21 cellular contexts compared by ENCODE assay signal in the genomic region with DNA sequence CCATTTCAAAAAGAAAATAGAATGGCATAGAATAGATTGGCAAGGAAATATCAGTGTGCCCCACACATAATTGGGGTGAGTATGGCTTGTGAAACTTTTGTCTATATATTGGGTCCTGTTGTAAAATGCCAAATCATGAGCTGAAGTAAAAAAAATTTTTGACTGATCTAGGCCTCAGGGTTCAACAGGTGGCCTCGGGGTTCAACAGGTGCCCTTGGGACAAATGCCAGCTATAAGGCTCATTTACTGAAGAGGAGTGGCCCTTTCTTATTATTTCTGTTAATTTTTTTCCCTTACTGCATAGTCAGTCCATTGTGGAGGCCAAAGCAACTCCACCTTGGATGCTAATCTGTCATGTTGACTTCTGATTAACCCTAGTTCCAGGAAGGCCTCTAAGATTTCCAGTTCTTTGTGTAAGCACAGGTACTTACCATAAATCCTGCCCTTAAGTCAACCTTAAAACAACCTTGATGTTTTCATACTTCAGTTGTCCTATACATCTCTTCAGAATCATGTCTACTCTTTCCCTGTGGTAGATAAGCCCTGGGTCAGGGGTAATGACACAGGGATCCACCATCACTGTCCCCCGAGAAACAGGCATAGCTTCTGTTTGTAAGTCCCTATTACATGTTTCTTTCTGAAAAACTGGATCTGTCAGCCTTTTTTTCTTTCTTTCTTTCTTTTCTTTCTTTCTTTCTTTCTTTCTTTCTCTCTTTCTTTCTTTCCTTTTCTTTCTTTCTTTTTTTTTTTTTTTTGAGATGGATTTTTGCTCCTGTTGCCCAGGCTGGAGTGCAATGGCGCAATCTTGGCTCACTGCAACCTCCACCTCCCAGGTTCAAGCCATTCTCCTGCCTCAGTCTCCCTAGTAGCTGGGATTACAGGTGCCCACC. TPM values are rescaled to one million over a fixed set of nuclear protein-coding genes. Genes with fewer than 3 reads are reported as not detected.
DNase-seq lines count a peak whose midpoint lies in the region; ATAC-seq and TF ChIP-seq lines count a peak whose summit lies in the region.
"Had no signal": no experiment of that assay in that cellular context is flagged by ENCODE, and none has a peak within 500 bp of the region (broad histone marks: within the 10 kb centered on the region; RNA-seq: fewer than 3 reads in every experiment).

No MANE protein-coding gene starts in this region.

- no peak for DNase-seq in activated T-cell treated with anti-CD3 and anti-CD28 coated beads, Interleukin-2, amount 50 U/mL, for 72 hours
- DNase-seq in activated T-cell treated with anti-CD3 and anti-CD28 coated beads, Interleukin-2, amount 50 U/mL, for 48 hours: no peak
- no peak for DNase-seq in central memory CD8-positive, alpha-beta T cell (ENCODE audit: low spot score in 2 of 2)
- DNase-seq in mucosa of descending colon (no peak), type B pancreatic cell (ENCODE audit: extremely low spot score, unreplicated experiment) (no peak), H4 (ENCODE audit: low spot score) (no peak), coronary artery (ENCODE audit: low spot score) (no peak)
- no peak for DNase-seq in stimulated activated naive CD4-positive, alpha-beta T cell (lab: John Stamatoyannopoulos, UW)
- DNase-seq: AML-193; CD4-positive, alpha-beta memory T cell; DMS79 treated with DMSO at 0.1 percent for 48 hours; H7 had no signal

- ATAC-seq in activated T-cell treated with anti-CD3 and anti-CD28 coated beads, Interleukin-2, amount 50 U/mL, for 72 hours (replicated peaks in 1 of 2): no peak
- no peak for ATAC-seq in central memory CD8-positive, alpha-beta T cell (replicated peaks; ENCODE audit: extremely low read depth, poor library complexity, severe bottlenecking)
- ATAC-seq in mucosa of descending colon: peak; percentile 43
- ATAC-seq: A549, GM12878, GM23338, HCT116 had no signal

- H3K27ac Mint-ChIP-seq in activated T-cell treated with anti-CD3 and anti-CD28 coated beads, Interleukin-2, amount 50 U/mL, for 72 hours: peak overlapping the region; percentile 19
- H3K27ac Mint-ChIP-seq in central memory CD8-positive, alpha-beta T cell (ENCODE audit: low read depth): peak overlapping the region; percentile 87
- peak overlapping the region; percentile 56 for H3K27ac Mint-ChIP-seq in type B pancreatic cell
- H3K27ac Mint-ChIP-seq: CD4-positive, alpha-beta memory T cell; GM23338 had no signal

- H3K4me3 Mint-ChIP-seq in activated T-cell treated with anti-CD3 and anti-CD28 coated beads, Interleukin-2, amount 50 U/mL, for 72 hours: no peak overlapping the region
- H3K4me3 Mint-ChIP-seq in central memory CD8-positive, alpha-beta T cell: no peak overlapping the region
- H3K4me3 Mint-ChIP-seq in type B pancreatic cell: no peak overlapping the region
- H3K4me3 Mint-ChIP-seq: CD14-positive monocyte; CD4-positive, alpha-beta memory T cell; GM23338; IgD-negative memory B cell had no signal

- intact Hi-C loops in mucosa of descending colon (cut with DNase I, micrococcal nuclease): no loop called here

- H3K4me3 ChIP-seq in mucosa of descending colon (no peak overlapping the region), coronary artery (no peak overlapping the region)
- H3K4me3 ChIP-seq: A549, BLaER1, GM12878, GM23338 had no signal

- no peaks in the 10 kb centered on the region for H3K36me3 ChIP-seq in mucosa of descending colon (ENCODE audit: low read depth)
- H3K36me3 ChIP-seq: BLaER1 had no signal

- H3K9me3 Mint-ChIP-seq in activated T-cell treated with anti-CD3 and anti-CD28 coated beads, Interleukin-2, amount 50 U/mL, for 72 hours: no peaks in the 10 kb centered on the region
- H3K9me3 Mint-ChIP-seq in central memory CD8-positive, alpha-beta T cell: no peaks in the 10 kb centered on the region
- no peaks in the 10 kb centered on the region for H3K9me3 Mint-ChIP-seq in type B pancreatic cell
- H3K9me3 Mint-ChIP-seq: CD4-positive, alpha-beta memory T cell; GM23338; IgD-negative memory B cell had no signal

- H3K4me1 ChIP-seq in mucosa of descending colon (ENCODE audit: low read depth): no peaks in the 10 kb centered on the region

- no peak for TF ChIP-seq CTCF in mucosa of descending colon (IDR thresholded peaks at IDR 0.05)
- no peak for TF ChIP-seq CTCF in type B pancreatic cell (conservative IDR thresholded peaks at IDR 0.05)
- TF ChIP-seq CTCF in coronary artery (IDR thresholded peaks at IDR 0.05): no peak

- no peak overlapping the region for H3K27ac ChIP-seq in coronary artery
- H3K27ac ChIP-seq: 22Rv1, A549, BLaER1 had no signal

- no peaks in the 10 kb centered on the region for H3K9me3 ChIP-seq in mucosa of descending colon
- H3K9me3 ChIP-seq: A549, BLaER1 had no signal

- H3K27me3 Mint-ChIP-seq in activated T-cell treated with anti-CD3 and anti-CD28 coated beads, Interleukin-2, amount 50 U/mL, for 72 hours (ENCODE audit: low read depth): peaks cover 8% of the 10 kb centered on the region
- H3K27me3 Mint-ChIP-seq in central memory CD8-positive, alpha-beta T cell: peaks cover 23% of the 10 kb centered on the region
- H3K27me3 Mint-ChIP-seq in type B pancreatic cell: no peaks in the 10 kb centered on the region

- no peaks in the 10 kb centered on the region for H3K36me3 Mint-ChIP-seq in activated T-cell treated with anti-CD3 and anti-CD28 coated beads, Interleukin-2, amount 50 U/mL, for 72 hours (ENCODE audit: insufficient read depth in 2 of 2)
- H3K36me3 Mint-ChIP-seq in central memory CD8-positive, alpha-beta T cell (ENCODE audit: insufficient read depth): no peaks in the 10 kb centered on the region
- no peaks in the 10 kb centered on the region for H3K36me3 Mint-ChIP-seq in type B pancreatic cell
- H3K36me3 Mint-ChIP-seq: CD14-positive monocyte; CD4-positive, alpha-beta memory T cell; IgD-negative memory B cell had no signal

- H3K4me1 Mint-ChIP-seq in activated T-cell treated with anti-CD3 and anti-CD28 coated beads, Interleukin-2, amount 50 U/mL, for 72 hours (ENCODE audit: low read depth): peaks cover 8% of the 10 kb centered on the region
- H3K4me1 Mint-ChIP-seq in central memory CD8-positive, alpha-beta T cell: no peaks in the 10 kb centered on the region
- peaks cover 8% of the 10 kb centered on the region for H3K4me1 Mint-ChIP-seq in type B pancreatic cell (ENCODE audit: unreplicated experiment)
- H3K4me1 Mint-ChIP-seq: CD4-positive, alpha-beta memory T cell; IgD-negative memory B cell had no signal

RNA-seq across cellular contexts. Expression of a gene that starts 16.6 kb away (rescaled TPM):
- 1 to 10 TPM; 1.1 TPM for total RNA-seq in activated T-cell treated with anti-CD3 and anti-CD28 coated beads, Interleukin-2, amount 50 U/mL, for 72 hours
- total RNA-seq in mucosa of descending colon (10 to 100 TPM; 10.1 to 27.0 (median 20.4) TPM), type B pancreatic cell (ENCODE audit: low replicate concordance) (12.2 and 26.9 TPM in 2 replicates)
- not detected in 2 replicates for total RNA-seq in H4 (2014; rRNA removed; shearing (Covaris generic))
- total RNA-seq: G401, GM12878 had no signal

RNA-seq across cellular contexts. Expression of a gene that starts 16.6 kb away (rescaled TPM):
- total RNA-seq in activated T-cell treated with anti-CD3 and anti-CD28 coated beads, Interleukin-2, amount 50 U/mL, for 72 hours: under 1 TPM; 0.49 to 0.96 TPM
- total RNA-seq in mucosa of descending colon (10 to 100 TPM in 1 of 3 donors, 1 to 10 TPM in 2; 1.0 to 16.8 (median 3.0) TPM), type B pancreatic cell (ENCODE audit: low replicate concordance) (39.2 and 52.3 TPM in 2 replicates)
- 3.1 and 3.3 TPM in 2 replicates for total RNA-seq in H4 (2014; rRNA removed; shearing (Covaris generic))
- total RNA-seq: CD4-positive, alpha-beta memory T cell had no signal

RNA-seq across cellular contexts. Expression of a gene that starts 35.8 kb away (rescaled TPM):
- total RNA-seq in activated T-cell treated with anti-CD3 and anti-CD28 coated beads, Interleukin-2, amount 50 U/mL, for 72 hours: under 1 TPM in 1 of 2 donors, not detected in 1; 0.19 TPM
- total RNA-seq in mucosa of descending colon: 10 to 100 TPM in 1 of 3 donors, 1 to 10 TPM in 1, under 1 TPM in 1; 0.43 to 29.7 (median 5.7) TPM
- total RNA-seq in type B pancreatic cell (ENCODE audit: low replicate concordance): 9.3 and 10.4 TPM in 2 replicates
- total RNA-seq in H4 (2014; rRNA removed; shearing (Covaris generic)): 1.0 and 2.0 TPM in 2 replicates
- total RNA-seq: CD4-positive, alpha-beta memory T cell had no signal

RNA-seq across cellular contexts. Expression of a gene that starts 55.3 kb away (rescaled TPM):
- 10 to 100 TPM; 61.6 to 78.5 TPM for total RNA-seq in activated T-cell treated with anti-CD3 and anti-CD28 coated beads, Interleukin-2, amount 50 U/mL, for 72 hours
- total RNA-seq in mucosa of descending colon (10 to 100 TPM; 36.2 to 83.5 (median 43.1) TPM), type B pancreatic cell (ENCODE audit: low replicate concordance) (73.4 and 82.7 TPM in 2 replicates)
- total RNA-seq in H4 (2014; rRNA removed; shearing (Covaris generic)): 44.2 and 55.1 TPM in 2 replicates

Comparison
In these comparisons a context has a peak if more than half of its experiments do, and no peak if none do; other contexts are left out.
1. H3K27ac Mint-ChIP-seq: peak in every context shown above with its lines; median percentile 87 in central memory CD8-positive, alpha-beta T cell; 56 in type B pancreatic cell; 19 in activated T-cell treated with anti-CD3 and anti-CD28 coated beads, Interleukin-2, amount 50 U/mL, for 72 hours.